ENCODE assay signal across 21 cellular contexts in genomic region chr7:50190772-50191171, GRCh38.
"Had no signal": no experiment of that assay in that cellular context is flagged by ENCODE, and none has a peak within 500 bp of the region (broad histone marks: within the 10 kb centered on the region; RNA-seq: fewer than 3 reads in every experiment).

No MANE protein-coding gene starts in this region.

- H3K4me3 Mint-ChIP-seq: endodermal cell; naive thymus-derived CD8-positive, alpha-beta T cell; nephron progenitor cell; stimulated activated naive B cell treated with anti-CD40 and anti-IgM and Interleukin-4, amounts not matched to agents 10 μg/mL and 1 μg/mL and 100 μg/mL, for 72 hours; stimulated activated naive CD8-positive, alpha-beta T cell treated with anti-CD3 and anti-CD28 coated beads, Interleukin-15, Interleukin-2, amounts not matched to agents 100 ng/mL and 50 ng/mL, for 24 hours had no signal

- DNase-seq: effector CD8-positive, alpha-beta T cell; foreskin fibroblast; gastrocnemius medialis; heart left ventricle; left colon; left ventricle myocardium inferior; lower lobe of right lung; naive thymus-derived CD8-positive, alpha-beta T cell; nephron progenitor cell; nucleus accumbens; ovary; psoas muscle; right cardiac atrium; sigmoid colon; stimulated activated naive B cell treated with anti-CD40 and anti-IgM and Interleukin-4, amounts not matched to agents 10 μg/mL and 1 μg/mL and 100 μg/mL, for 72 hours; transverse colon; upper lobe of right lung; uterus had no signal

- H3K27me3 Mint-ChIP-seq: stimulated activated naive B cell treated with anti-CD40 and anti-IgM and Interleukin-4, amounts not matched to agents 10 μg/mL and 1 μg/mL and 100 μg/mL, for 72 hours; stimulated activated naive CD8-positive, alpha-beta T cell treated with anti-CD3 and anti-CD28 coated beads, Interleukin-15, Interleukin-2, amounts not matched to agents 100 ng/mL and 50 ng/mL, for 24 hours had no signal

- H3K9me3 Mint-ChIP-seq: endodermal cell had no signal

- H3K27ac Mint-ChIP-seq: endodermal cell; nephron progenitor cell; stimulated activated naive CD8-positive, alpha-beta T cell treated with anti-CD3 and anti-CD28 coated beads, Interleukin-15, Interleukin-2, amounts not matched to agents 100 ng/mL and 50 ng/mL, for 24 hours had no signal

- H3K4me1 Mint-ChIP-seq: endodermal cell, nephron progenitor cell had no signal

- ATAC-seq: esophagus mucosa; gastrocnemius medialis; left colon; lower lobe of right lung; naive thymus-derived CD8-positive, alpha-beta T cell; psoas muscle; stimulated activated naive B cell treated with anti-CD40 and anti-IgM and Interleukin-4, amounts not matched to agents 10 μg/mL and 1 μg/mL and 100 μg/mL, for 72 hours; upper lobe of right lung had no signal
